11 cellular contexts compared by ENCODE assay signal in the genomic region with DNA sequence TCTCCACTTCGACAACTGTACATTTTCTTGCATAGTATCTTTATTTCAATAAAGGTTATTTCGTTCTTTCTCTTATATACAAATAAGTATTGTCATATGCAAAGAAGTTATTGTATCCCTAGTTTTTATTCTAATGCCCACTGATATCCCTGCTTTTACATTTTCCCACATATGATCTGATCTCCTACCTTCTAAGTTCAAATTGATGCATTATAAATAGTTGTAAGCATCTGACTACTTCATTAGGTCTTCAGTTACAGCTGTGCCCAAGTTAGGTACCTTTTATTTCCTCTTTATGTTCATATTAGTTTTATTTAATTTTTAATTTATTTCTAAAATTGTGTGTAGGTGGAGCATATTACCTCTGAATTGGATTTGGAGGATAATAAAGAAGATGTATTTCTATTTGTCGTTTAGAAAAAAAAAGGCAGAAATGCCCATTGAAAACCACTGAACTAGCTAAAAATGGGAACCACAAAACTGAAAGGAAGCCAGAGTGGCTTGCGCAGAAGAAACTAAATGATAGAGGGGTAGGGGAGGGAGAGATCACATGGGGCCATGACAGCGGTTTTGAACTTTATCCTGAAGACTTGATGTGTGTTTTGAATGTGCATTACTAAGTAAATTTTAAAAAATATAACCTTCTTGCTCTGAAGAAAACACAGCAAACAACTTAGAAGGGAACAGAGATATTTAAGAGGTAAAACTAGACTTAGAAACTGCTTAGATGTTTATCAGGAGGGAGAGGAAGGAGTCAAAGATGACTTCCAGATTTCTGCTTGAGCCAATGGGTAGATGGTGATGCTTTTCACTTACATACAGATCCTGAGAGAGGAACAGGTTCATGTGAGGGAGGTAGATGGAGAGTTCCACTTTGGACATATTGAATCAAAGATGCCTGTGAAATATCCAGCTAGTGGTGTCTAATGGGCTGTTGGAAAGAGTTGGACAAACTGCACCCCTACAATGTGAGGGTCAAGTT.
DNase-seq lines count a peak whose midpoint lies in the region; ATAC-seq lines count a peak whose summit lies in the region.
"Had no signal": no experiment of that assay in that cellular context is flagged by ENCODE, and none has a peak within 500 bp of the region (broad histone marks: within the 10 kb centered on the region; RNA-seq: fewer than 3 reads in every experiment).

No MANE protein-coding gene starts in this region.

- H3K27me3 Mint-ChIP-seq in effector memory CD8-positive, alpha-beta T cell: no peaks in the 10 kb centered on the region

- H3K27ac ChIP-seq in BLaER1: no peak overlapping the region

- H3K9ac ChIP-seq in BLaER1: no peak overlapping the region

- peaks cover 41 to 63% of the 10 kb centered on the region in 2 donors for H3K4me1 Mint-ChIP-seq in effector memory CD8-positive, alpha-beta T cell (ENCODE audit: low read depth in 2 of 2)

- no peak overlapping the region for H3K4me3 ChIP-seq in BLaER1

- ATAC-seq in GM19043 (IDR thresholded peaks at IDR 0.05; ENCODE audit: low read depth, unreplicated experiment) (peak; percentile 44), HG02970 (IDR thresholded peaks at IDR 0.05; ENCODE audit: low FRiP score, unreplicated experiment) (no peak), HG03139 (IDR thresholded peaks at IDR 0.05; ENCODE audit: unreplicated experiment) (no peak)
- peak; percentile 44 for ATAC-seq in effector memory CD8-positive, alpha-beta T cell (replicated peaks)

- no peaks in the 10 kb centered on the region for H3K9me3 Mint-ChIP-seq in effector memory CD8-positive, alpha-beta T cell

- H3K4me1 ChIP-seq in BLaER1: peaks cover 45% of the 10 kb centered on the region

- peak; percentile 76 for DNase-seq in OCI-M1 (lab: John Stamatoyannopoulos, UW)
- no peak for DNase-seq in effector memory CD8-positive, alpha-beta T cell
- no peak for DNase-seq in activated CD4-positive, CD25-positive, alpha-beta regulatory T cell (lab: John Stamatoyannopoulos, UW)
- no peak for DNase-seq in effector CD8-positive, alpha-beta T cell (lab: John Stamatoyannopoulos, UW)
- DNase-seq: islet precursor cell, nucleus accumbens, SHP77 treated with DMSO at 0.1 percent for 48 hours had no signal

- peaks cover 12% of the 10 kb centered on the region; the same call in 1 of the 2 replicates for H4K20me1 ChIP-seq in BLaER1

- peaks cover 67% of the 10 kb centered on the region for H3K36me3 Mint-ChIP-seq in effector memory CD8-positive, alpha-beta T cell (ENCODE audit: insufficient read depth)

- peak overlapping the region; percentile 86 to 94 for H3K27ac Mint-ChIP-seq in effector memory CD8-positive, alpha-beta T cell

- no peaks in the 10 kb centered on the region for H3K9me3 ChIP-seq in BLaER1

- no peaks in the 10 kb centered on the region for H3K27me3 ChIP-seq in BLaER1

- peak overlapping the region; percentile 71 to 75 for H3K4me3 Mint-ChIP-seq in effector memory CD8-positive, alpha-beta T cell

- peaks cover 58% of the 10 kb centered on the region for H3K36me3 ChIP-seq in BLaER1

- peak overlapping the region; percentile 63 for H3K4me2 ChIP-seq in BLaER1

Comparison
In these comparisons a context has a peak if more than half of its experiments do, and no peak if none do; other contexts are left out.
1. ATAC-seq: peak in GM19043 (single experiment) and effector memory CD8-positive, alpha-beta T cell (single experiment); none in HG02970 (single experiment) and HG03139 (single experiment).